In the genomic region with DNA sequence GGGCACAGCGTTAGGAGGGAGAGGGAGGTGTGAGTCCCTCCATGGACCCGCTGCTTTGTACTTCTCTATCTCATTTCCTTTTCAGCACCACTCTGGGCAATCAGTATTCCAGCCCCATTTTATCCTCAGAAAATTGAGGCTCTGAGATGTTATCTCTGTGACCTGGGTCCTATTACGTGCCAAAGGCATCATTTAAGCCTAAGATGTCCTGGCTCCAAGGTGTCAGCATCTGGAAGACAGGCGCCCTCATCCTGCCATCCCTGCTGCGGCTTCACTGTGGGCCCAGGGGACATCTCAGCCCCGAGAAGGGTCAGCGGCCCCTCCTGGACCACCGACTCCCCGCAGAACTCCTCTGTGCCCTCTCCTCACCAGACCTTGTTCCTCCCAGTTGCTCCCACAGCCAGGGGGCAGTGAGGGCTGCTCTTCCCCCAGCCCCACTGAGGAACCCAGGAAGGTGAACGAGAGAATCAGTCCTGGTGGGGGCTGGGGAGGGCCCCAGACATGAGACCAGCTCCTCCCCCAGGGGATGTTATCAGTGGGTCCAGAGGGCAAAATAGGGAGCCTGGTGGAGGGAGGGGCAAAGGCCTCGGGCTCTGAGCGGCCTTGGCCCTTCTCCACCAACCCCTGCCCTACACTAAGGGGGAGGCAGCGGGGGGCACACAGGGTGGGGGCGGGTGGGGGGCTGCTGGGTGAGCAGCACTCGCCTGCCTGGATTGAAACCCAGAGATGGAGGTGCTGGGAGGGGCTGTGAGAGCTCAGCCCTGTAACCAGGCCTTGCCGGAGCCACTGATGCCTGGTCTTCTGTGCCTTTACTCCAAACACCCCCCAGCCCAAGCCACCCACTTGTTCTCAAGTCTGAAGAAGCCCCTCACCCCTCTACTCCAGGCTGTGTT, we compare ENCODE assay signal across 1 cellular context.
TF ChIP-seq lines count a peak whose summit lies in the region.

No MANE protein-coding gene starts in this region.

TF ChIP-seq in HepG2, 621 proteins besides CTCF, POLR2A, EP300 and RAD21 (continued from another document and continues in another):
- TF ChIP-seq ZNF121 (CRISPR knock-in tag; IDR thresholded peaks at IDR 0.05) (no peak), CEBPG (CRISPR knock-in tag; IDR thresholded peaks at IDR 0.05) (peak; percentile 55; the same call in 1 of the 2 replicates), ZNF317 (CRISPR knock-in tag; IDR thresholded peaks at IDR 0.05) (no peak), ZNF598 (CRISPR knock-in tag; IDR thresholded peaks at IDR 0.05; ENCODE audit: borderline replicate concordance) (no peak), ZBTB3 (CRISPR knock-in tag; IDR thresholded peaks at IDR 0.05; ENCODE audit: borderline replicate concordance, low read depth) (no peak), HOXA7 (CRISPR knock-in tag; IDR thresholded peaks at IDR 0.05) (no peak), MTF1 (CRISPR knock-in tag; IDR thresholded peaks at IDR 0.05) (no peak), HES4 (CRISPR knock-in tag; IDR thresholded peaks at IDR 0.05; ENCODE audit: borderline replicate concordance) (no peak; the same call in 1 of the 2 replicates), ZBTB21 (CRISPR knock-in tag; IDR thresholded peaks at IDR 0.05) (no peak; the same call in 1 of the 2 replicates), ZNF883 (CRISPR knock-in tag; IDR thresholded peaks at IDR 0.05; ENCODE audit: not compliant biosample characterization) (no peak), NFRKB (IDR thresholded peaks at IDR 0.05) (no peak), ZFP1 (CRISPR knock-in tag; IDR thresholded peaks at IDR 0.05) (0 out of 2 replicates have a peak, but pooled peaks have one; percentile 38), ATF7 (IDR thresholded peaks at IDR 0.05) (no peak), ATF7 (CRISPR knock-in tag; IDR thresholded peaks at IDR 0.05) (peak; percentile 49; the same call in 1 of the 2 replicates), ZNF180 (CRISPR knock-in tag; IDR thresholded peaks at IDR 0.05; ENCODE audit: borderline replicate concordance, low read depth) (no peak), ZNF775 (CRISPR knock-in tag; IDR thresholded peaks at IDR 0.05; ENCODE audit: borderline replicate concordance) (no peak), CBX2 (IDR thresholded peaks at IDR 0.05; ENCODE audit: low read depth, low read length) (no peak), CBX2 (CRISPR knock-in tag; IDR thresholded peaks at IDR 0.05; ENCODE audit: low read depth) (no peak), SIX4 (CRISPR knock-in tag; IDR thresholded peaks at IDR 0.05) (peak; percentile 71), CBX1 (IDR thresholded peaks at IDR 0.05; ENCODE audit: low read depth) (no peak), ZNF660 (CRISPR knock-in tag; IDR thresholded peaks at IDR 0.05; ENCODE audit: borderline replicate concordance, low read depth) (no peak), RBM39 (IDR thresholded peaks at IDR 0.05; ENCODE audit: low read depth, low read length, poor library complexity, severe bottlenecking) (peak; percentile 12), HCFC1 (IDR thresholded peaks at IDR 0.05; ENCODE audit: low read depth, low read length) (no peak), MAZ (IDR thresholded peaks at IDR 0.05; ENCODE audit: borderline replicate concordance, low read depth, low read length) (peak; percentile 75; the same call in 1 of the 2 replicates), MAZ (CRISPR knock-in tag; IDR thresholded peaks at IDR 0.05; ENCODE audit: low read depth) (peak; percentile 61; the same call in 1 of the 2 replicates), POGZ (CRISPR knock-in tag; IDR thresholded peaks at IDR 0.05) (peak; percentile 67), TCF12 (IDR thresholded peaks at IDR 0.05) (no peak), TCF12 (CRISPR knock-in tag; IDR thresholded peaks at IDR 0.05) (peak; percentile 54; the same call in 1 of the 2 replicates), SP5 (CRISPR knock-in tag; IDR thresholded peaks at IDR 0.05; ENCODE audit: borderline replicate concordance, low read depth) (peak; percentile 99), HNRNPUL1 (IDR thresholded peaks at IDR 0.05; ENCODE audit: low read depth, low read length) (no peak), ZSCAN20 (CRISPR knock-in tag; IDR thresholded peaks at IDR 0.05; ENCODE audit: borderline replicate concordance) (no peak)
- TF ChIP-seq, protein P1, sequence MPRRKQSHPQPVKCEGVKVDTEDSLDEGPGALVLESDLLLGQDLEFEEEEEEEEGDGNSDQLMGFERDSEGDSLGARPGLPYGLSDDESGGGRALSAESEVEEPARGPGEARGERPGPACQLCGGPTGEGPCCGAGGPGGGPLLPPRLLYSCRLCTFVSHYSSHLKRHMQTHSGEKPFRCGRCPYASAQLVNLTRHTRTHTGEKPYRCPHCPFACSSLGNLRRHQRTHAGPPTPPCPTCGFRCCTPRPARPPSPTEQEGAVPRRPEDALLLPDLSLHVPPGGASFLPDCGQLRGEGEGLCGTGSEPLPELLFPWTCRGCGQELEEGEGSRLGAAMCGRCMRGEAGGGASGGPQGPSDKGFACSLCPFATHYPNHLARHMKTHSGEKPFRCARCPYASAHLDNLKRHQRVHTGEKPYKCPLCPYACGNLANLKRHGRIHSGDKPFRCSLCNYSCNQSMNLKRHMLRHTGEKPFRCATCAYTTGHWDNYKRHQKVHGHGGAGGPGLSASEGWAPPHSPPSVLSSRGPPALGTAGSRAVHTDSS (CRISPR knock-in tag; conservative IDR thresholded peaks at IDR 0.05) = no peak
- TF ChIP-seq, protein P2, sequence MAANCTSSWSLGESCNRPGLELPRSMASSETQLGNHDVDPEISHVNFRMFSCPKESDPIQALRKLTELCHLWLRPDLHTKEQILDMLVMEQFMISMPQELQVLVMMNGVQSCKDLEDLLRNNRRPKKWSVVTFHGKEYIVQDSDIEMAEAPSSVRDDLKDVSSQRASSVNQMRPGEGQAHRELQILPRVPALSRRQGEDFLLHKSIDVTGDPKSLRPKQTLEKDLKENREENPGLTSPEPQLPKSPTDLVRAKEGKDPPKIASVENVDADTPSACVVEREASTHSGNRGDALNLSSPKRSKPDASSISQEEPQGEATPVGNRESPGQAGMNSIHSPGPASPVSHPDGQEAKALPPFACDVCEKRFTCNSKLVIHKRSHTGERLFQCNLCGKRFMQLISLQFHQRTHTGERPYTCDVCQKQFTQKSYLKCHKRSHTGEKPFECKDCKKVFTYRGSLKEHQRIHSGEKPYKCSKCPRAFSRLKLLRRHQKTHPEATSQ (CRISPR knock-in tag; IDR thresholded peaks at IDR 0.05; ENCODE audit: borderline replicate concordance) = no peak
- TF ChIP-seq, protein P3, sequence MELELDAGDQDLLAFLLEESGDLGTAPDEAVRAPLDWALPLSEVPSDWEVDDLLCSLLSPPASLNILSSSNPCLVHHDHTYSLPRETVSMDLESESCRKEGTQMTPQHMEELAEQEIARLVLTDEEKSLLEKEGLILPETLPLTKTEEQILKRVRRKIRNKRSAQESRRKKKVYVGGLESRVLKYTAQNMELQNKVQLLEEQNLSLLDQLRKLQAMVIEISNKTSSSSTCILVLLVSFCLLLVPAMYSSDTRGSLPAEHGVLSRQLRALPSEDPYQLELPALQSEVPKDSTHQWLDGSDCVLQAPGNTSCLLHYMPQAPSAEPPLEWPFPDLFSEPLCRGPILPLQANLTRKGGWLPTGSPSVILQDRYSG (CRISPR knock-in tag; IDR thresholded peaks at IDR 0.05) = no peak
- TF ChIP-seq, protein P4, sequence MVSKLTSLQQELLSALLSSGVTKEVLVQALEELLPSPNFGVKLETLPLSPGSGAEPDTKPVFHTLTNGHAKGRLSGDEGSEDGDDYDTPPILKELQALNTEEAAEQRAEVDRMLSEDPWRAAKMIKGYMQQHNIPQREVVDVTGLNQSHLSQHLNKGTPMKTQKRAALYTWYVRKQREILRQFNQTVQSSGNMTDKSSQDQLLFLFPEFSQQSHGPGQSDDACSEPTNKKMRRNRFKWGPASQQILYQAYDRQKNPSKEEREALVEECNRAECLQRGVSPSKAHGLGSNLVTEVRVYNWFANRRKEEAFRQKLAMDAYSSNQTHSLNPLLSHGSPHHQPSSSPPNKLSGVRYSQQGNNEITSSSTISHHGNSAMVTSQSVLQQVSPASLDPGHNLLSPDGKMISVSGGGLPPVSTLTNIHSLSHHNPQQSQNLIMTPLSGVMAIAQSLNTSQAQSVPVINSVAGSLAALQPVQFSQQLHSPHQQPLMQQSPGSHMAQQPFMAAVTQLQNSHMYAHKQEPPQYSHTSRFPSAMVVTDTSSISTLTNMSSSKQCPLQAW (CRISPR knock-in tag; IDR thresholded peaks at IDR 0.05) = peak; percentile 74
- TF ChIP-seq, protein P5, sequence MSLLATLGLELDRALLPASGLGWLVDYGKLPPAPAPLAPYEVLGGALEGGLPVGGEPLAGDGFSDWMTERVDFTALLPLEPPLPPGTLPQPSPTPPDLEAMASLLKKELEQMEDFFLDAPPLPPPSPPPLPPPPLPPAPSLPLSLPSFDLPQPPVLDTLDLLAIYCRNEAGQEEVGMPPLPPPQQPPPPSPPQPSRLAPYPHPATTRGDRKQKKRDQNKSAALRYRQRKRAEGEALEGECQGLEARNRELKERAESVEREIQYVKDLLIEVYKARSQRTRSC (CRISPR knock-in tag; IDR thresholded peaks at IDR 0.05; ENCODE audit: low read depth) = no peak
- TF ChIP-seq, protein P6, sequence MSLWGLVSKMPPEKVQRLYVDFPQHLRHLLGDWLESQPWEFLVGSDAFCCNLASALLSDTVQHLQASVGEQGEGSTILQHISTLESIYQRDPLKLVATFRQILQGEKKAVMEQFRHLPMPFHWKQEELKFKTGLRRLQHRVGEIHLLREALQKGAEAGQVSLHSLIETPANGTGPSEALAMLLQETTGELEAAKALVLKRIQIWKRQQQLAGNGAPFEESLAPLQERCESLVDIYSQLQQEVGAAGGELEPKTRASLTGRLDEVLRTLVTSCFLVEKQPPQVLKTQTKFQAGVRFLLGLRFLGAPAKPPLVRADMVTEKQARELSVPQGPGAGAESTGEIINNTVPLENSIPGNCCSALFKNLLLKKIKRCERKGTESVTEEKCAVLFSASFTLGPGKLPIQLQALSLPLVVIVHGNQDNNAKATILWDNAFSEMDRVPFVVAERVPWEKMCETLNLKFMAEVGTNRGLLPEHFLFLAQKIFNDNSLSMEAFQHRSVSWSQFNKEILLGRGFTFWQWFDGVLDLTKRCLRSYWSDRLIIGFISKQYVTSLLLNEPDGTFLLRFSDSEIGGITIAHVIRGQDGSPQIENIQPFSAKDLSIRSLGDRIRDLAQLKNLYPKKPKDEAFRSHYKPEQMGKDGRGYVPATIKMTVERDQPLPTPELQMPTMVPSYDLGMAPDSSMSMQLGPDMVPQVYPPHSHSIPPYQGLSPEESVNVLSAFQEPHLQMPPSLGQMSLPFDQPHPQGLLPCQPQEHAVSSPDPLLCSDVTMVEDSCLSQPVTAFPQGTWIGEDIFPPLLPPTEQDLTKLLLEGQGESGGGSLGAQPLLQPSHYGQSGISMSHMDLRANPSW (CRISPR knock-in tag; IDR thresholded peaks at IDR 0.05; ENCODE audit: borderline replicate concordance) = no peak
- TF ChIP-seq, protein P7, sequence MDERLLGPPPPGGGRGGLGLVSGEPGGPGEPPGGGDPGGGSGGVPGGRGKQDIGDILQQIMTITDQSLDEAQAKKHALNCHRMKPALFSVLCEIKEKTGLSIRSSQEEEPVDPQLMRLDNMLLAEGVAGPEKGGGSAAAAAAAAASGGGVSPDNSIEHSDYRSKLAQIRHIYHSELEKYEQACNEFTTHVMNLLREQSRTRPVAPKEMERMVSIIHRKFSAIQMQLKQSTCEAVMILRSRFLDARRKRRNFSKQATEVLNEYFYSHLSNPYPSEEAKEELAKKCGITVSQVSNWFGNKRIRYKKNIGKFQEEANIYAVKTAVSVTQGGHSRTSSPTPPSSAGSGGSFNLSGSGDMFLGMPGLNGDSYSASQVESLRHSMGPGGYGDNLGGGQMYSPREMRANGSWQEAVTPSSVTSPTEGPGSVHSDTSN (CRISPR knock-in tag; IDR thresholded peaks at IDR 0.05) = no peak
- TF ChIP-seq, protein P8, sequence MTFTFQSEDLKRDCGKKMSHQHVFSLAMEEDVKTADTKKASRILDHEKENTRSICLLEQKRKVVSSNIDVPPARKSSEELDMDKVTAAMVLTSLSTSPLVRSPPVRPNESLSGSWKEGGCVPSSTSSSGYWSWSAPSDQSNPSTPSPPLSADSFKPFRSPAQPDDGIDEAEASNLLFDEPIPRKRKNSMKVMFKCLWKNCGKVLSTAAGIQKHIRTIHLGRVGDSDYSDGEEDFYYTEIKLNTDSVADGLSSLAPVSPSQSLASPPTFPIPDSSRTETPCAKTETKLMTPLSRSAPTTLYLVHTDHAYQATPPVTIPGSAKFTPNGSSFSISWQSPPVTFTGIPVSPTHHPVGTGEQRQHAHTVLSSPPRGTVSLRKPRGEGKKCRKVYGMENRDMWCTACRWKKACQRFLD (CRISPR knock-in tag; IDR thresholded peaks at IDR 0.05; ENCODE audit: borderline replicate concordance) = no peak
- TF ChIP-seq, protein P9, sequence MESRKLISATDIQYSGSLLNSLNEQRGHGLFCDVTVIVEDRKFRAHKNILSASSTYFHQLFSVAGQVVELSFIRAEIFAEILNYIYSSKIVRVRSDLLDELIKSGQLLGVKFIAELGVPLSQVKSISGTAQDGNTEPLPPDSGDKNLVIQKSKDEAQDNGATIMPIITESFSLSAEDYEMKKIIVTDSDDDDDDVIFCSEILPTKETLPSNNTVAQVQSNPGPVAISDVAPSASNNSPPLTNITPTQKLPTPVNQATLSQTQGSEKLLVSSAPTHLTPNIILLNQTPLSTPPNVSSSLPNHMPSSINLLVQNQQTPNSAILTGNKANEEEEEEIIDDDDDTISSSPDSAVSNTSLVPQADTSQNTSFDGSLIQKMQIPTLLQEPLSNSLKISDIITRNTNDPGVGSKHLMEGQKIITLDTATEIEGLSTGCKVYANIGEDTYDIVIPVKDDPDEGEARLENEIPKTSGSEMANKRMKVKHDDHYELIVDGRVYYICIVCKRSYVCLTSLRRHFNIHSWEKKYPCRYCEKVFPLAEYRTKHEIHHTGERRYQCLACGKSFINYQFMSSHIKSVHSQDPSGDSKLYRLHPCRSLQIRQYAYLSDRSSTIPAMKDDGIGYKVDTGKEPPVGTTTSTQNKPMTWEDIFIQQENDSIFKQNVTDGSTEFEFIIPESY (CRISPR knock-in tag; IDR thresholded peaks at IDR 0.05) = peak; percentile 41; the same call in 1 of the 2 replicates
